Comparison of ENCODE assay signal across 1 cellular context in the genomic region with DNA sequence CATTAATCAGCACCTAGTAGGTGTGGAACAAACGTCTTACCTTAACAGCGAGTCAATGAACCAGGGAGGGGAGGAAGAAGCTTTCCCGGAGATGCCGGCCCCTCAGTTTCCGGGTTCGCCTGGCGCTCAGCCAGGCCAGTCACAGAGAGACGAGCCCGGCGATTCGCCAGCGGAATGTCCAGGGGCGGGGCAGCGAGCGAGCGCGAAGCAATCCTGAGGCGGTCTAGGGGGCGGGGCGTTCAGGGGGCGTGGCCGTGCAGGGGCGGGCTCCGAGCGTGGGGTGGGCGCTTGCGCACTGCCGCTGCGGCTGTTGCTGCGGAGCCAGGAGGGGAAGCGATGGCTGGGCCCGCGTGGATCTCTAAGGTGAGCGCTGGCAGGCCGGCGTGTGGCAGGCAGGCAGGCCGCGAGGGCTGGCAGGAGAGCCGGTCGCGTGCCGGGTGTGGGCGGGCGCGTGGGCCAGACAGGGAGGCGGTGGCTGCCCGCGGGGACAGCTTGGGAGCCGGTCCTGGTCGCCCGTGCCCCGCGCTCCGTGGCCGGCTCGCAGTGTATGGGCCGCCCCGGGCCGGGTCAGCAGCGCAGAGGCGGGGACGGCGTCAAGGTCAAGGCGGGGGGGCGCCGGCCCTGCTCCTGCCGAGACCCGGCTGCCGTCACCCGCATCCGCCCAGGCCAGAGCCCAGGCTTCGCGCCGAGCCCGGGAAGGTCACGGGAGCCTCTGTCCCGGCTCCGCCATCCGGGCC.
TF ChIP-seq lines count a peak whose summit lies in the region.

Gene IDH3A (plus strand): TSS at position 295 of the 737 bp plus-strand sequence. CDS start 42 bp downstream, at position 337.

TF ChIP-seq in HepG2, 621 proteins besides CTCF, POLR2A, EP300 and RAD21 (continued from another document and continues in another):
- TF ChIP-seq ZNF101 (CRISPR knock-in tag; IDR thresholded peaks at IDR 0.05; ENCODE audit: borderline replicate concordance, low read depth) (no peak), RFX1 (IDR thresholded peaks at IDR 0.05) (no peak), ZNF790 (CRISPR knock-in tag; IDR thresholded peaks at IDR 0.05; ENCODE audit: borderline replicate concordance) (no peak), FOXK2 (IDR thresholded peaks at IDR 0.05) (no peak), MED1 (CRISPR knock-in tag; IDR thresholded peaks at IDR 0.05) (peak; percentile 15; the same call in 1 of the 2 replicates), PHF21A (CRISPR knock-in tag; IDR thresholded peaks at IDR 0.05) (no peak), ZNF280D (CRISPR knock-in tag; IDR thresholded peaks at IDR 0.05) (no peak), KLF16 (CRISPR knock-in tag; IDR thresholded peaks at IDR 0.05) (no peak), ZNF891 (CRISPR knock-in tag; IDR thresholded peaks at IDR 0.05) (no peak), ZNF713 (CRISPR knock-in tag; IDR thresholded peaks at IDR 0.05) (no peak), HOXA9 (CRISPR knock-in tag; IDR thresholded peaks at IDR 0.05; ENCODE audit: borderline replicate concordance) (no peak), ZNF180 (CRISPR knock-in tag; IDR thresholded peaks at IDR 0.05; ENCODE audit: borderline replicate concordance, low read depth) (no peak), ZNF512 (CRISPR knock-in tag; IDR thresholded peaks at IDR 0.05) (no peak), ZC3H4 (CRISPR knock-in tag; IDR thresholded peaks at IDR 0.05; ENCODE audit: borderline replicate concordance) (no peak), GATAD1 (CRISPR knock-in tag; IDR thresholded peaks at IDR 0.05) (peak; percentile 66), ZNF563 (CRISPR knock-in tag; IDR thresholded peaks at IDR 0.05) (peak; percentile 51), ZSCAN9 (CRISPR knock-in tag; IDR thresholded peaks at IDR 0.05; ENCODE audit: borderline replicate concordance) (no peak), ZNF503 (CRISPR knock-in tag; IDR thresholded peaks at IDR 0.05) (no peak), ZNF343 (CRISPR knock-in tag; IDR thresholded peaks at IDR 0.05) (no peak), ZBTB3 (CRISPR knock-in tag; IDR thresholded peaks at IDR 0.05; ENCODE audit: borderline replicate concordance, low read depth) (no peak), KIAA2018 (CRISPR knock-in tag; IDR thresholded peaks at IDR 0.05; ENCODE audit: borderline replicate concordance) (no peak), PAF1 (CRISPR knock-in tag; IDR thresholded peaks at IDR 0.05) (no peak), ZNF777 (CRISPR knock-in tag; IDR thresholded peaks at IDR 0.05) (no peak; the same call in 1 of the 2 replicates), ZFP36L1 (CRISPR knock-in tag; IDR thresholded peaks at IDR 0.05) (no peak), MIER3 (CRISPR knock-in tag; IDR thresholded peaks at IDR 0.05; ENCODE audit: borderline replicate concordance) (no peak), SP1 (IDR thresholded peaks at IDR 0.05) (no peak), SP1 (CRISPR knock-in tag; IDR thresholded peaks at IDR 0.05) (peak; percentile 65), ZNF329 (CRISPR knock-in tag; IDR thresholded peaks at IDR 0.05; ENCODE audit: low read depth) (peak; percentile 29; the same call in 1 of the 2 replicates), KDM1A (CRISPR knock-in tag; IDR thresholded peaks at IDR 0.05) (no peak), MYNN (CRISPR knock-in tag; IDR thresholded peaks at IDR 0.05; ENCODE audit: low read depth) (no peak), ZNF75D (CRISPR knock-in tag; IDR thresholded peaks at IDR 0.05; ENCODE audit: borderline replicate concordance) (no peak), CBX2 (IDR thresholded peaks at IDR 0.05; ENCODE audit: low read depth, low read length) (no peak), CBX2 (CRISPR knock-in tag; IDR thresholded peaks at IDR 0.05; ENCODE audit: low read depth) (no peak), ZNF326 (CRISPR knock-in tag; IDR thresholded peaks at IDR 0.05; ENCODE audit: borderline replicate concordance) (no peak), DNMT3B (CRISPR knock-in tag; conservative IDR thresholded peaks at IDR 0.05) (0 out of 2 replicates have a peak, but pooled peaks have one; percentile 46), ZNF251 (CRISPR knock-in tag; IDR thresholded peaks at IDR 0.05) (no peak), ZNF33B (CRISPR knock-in tag; IDR thresholded peaks at IDR 0.05) (no peak), EED (CRISPR knock-in tag; IDR thresholded peaks at IDR 0.05) (no peak), ZBTB20 (CRISPR knock-in tag; IDR thresholded peaks at IDR 0.05; ENCODE audit: borderline replicate concordance, low read depth) (no peak), ZEB1 (IDR thresholded peaks at IDR 0.05; ENCODE audit: insufficient replicate concordance, low read depth) (no peak)
- TF ChIP-seq, protein P1, sequence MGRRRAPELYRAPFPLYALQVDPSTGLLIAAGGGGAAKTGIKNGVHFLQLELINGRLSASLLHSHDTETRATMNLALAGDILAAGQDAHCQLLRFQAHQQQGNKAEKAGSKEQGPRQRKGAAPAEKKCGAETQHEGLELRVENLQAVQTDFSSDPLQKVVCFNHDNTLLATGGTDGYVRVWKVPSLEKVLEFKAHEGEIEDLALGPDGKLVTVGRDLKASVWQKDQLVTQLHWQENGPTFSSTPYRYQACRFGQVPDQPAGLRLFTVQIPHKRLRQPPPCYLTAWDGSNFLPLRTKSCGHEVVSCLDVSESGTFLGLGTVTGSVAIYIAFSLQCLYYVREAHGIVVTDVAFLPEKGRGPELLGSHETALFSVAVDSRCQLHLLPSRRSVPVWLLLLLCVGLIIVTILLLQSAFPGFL (CRISPR knock-in tag; IDR thresholded peaks at IDR 0.05): no peak
- TF ChIP-seq, protein P2, sequence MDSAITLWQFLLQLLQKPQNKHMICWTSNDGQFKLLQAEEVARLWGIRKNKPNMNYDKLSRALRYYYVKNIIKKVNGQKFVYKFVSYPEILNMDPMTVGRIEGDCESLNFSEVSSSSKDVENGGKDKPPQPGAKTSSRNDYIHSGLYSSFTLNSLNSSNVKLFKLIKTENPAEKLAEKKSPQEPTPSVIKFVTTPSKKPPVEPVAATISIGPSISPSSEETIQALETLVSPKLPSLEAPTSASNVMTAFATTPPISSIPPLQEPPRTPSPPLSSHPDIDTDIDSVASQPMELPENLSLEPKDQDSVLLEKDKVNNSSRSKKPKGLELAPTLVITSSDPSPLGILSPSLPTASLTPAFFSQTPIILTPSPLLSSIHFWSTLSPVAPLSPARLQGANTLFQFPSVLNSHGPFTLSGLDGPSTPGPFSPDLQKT (CRISPR knock-in tag; IDR thresholded peaks at IDR 0.05; ENCODE audit: borderline replicate concordance): no peak
- TF ChIP-seq, protein P3, sequence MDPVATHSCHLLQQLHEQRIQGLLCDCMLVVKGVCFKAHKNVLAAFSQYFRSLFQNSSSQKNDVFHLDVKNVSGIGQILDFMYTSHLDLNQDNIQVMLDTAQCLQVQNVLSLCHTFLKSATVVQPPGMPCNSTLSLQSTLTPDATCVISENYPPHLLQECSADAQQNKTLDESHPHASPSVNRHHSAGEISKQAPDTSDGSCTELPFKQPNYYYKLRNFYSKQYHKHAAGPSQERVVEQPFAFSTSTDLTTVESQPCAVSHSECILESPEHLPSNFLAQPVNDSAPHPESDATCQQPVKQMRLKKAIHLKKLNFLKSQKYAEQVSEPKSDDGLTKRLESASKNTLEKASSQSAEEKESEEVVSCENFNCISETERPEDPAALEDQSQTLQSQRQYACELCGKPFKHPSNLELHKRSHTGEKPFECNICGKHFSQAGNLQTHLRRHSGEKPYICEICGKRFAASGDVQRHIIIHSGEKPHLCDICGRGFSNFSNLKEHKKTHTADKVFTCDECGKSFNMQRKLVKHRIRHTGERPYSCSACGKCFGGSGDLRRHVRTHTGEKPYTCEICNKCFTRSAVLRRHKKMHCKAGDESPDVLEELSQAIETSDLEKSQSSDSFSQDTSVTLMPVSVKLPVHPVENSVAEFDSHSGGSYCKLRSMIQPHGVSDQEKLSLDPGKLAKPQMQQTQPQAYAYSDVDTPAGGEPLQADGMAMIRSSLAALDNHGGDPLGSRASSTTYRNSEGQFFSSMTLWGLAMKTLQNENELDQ (CRISPR knock-in tag; IDR thresholded peaks at IDR 0.05; ENCODE audit: borderline replicate concordance): no peak
